ENCODE assay signal across 9 cellular contexts in genomic region chr2:24421668-24422067, GRCh38.
DNase-seq lines count a peak whose midpoint lies in the region; ATAC-seq and TF ChIP-seq lines count a peak whose summit lies in the region.
"Had no signal": no experiment of that assay in that cellular context is flagged by ENCODE, and none has a peak within 500 bp of the region (broad histone marks: within the 10 kb centered on the region; RNA-seq: fewer than 3 reads in every experiment).

No MANE protein-coding gene starts in this region.

- no peaks in the 10 kb centered on the region for H3K79me2 ChIP-seq in H9 (ENCODE audit: insufficient read depth, low read length)
- H3K79me2 ChIP-seq in PC-9 (ENCODE audit: low read depth), result no peaks in the 10 kb centered on the region
- no peaks in the 10 kb centered on the region for H3K79me2 ChIP-seq in parathyroid adenoma

- H3K4me3 Mint-ChIP-seq in H9, result no peak overlapping the region
- H3K4me3 Mint-ChIP-seq in activated T-helper 17 cell treated with anti-CD3 and anti-CD28 coated beads, Interleukin-2, amount 50 U/mL, for 72 hours, result no peak overlapping the region

- no peak overlapping the region for H2BK15ac ChIP-seq in H9 (ENCODE audit: low read depth, low read length)

- no peak overlapping the region for H2BK5ac ChIP-seq in H9 (ENCODE audit: insufficient read length, low read length)

- no peak overlapping the region for H4K91ac ChIP-seq in H9 (ENCODE audit: insufficient read length, low read depth, low read length)

- H3T11ph ChIP-seq in H9 (ENCODE audit: low read length), result no peak overlapping the region

- H3K4me2 ChIP-seq in H9 (ENCODE audit: insufficient read depth, insufficient read length, low read length) (no peak overlapping the region), PC-9 (no peak overlapping the region), parathyroid adenoma (ENCODE audit: low read length) (no peak overlapping the region)

- no peak overlapping the region for H3K18ac ChIP-seq in H9 (ENCODE audit: insufficient read length, low read depth, low read length)

- no peaks in the 10 kb centered on the region for H3K79me1 ChIP-seq in H9 (ENCODE audit: insufficient read depth, low read depth, low read length, poor library complexity, severe bottlenecking)

- H3K9me2 ChIP-seq in PC-9 (ENCODE audit: insufficient read depth), result no peaks in the 10 kb centered on the region

- no peak overlapping the region for H4K8ac ChIP-seq in H9 (replicated peaks; ENCODE audit: insufficient read length, low read depth, low read length)

- H3K4me3 ChIP-seq in PC-9 (no peak overlapping the region), parathyroid adenoma (ENCODE audit: low read depth, low read length) (no peak overlapping the region), vagina (no peak overlapping the region)
- H3K4me3 ChIP-seq: HAP-1 had no signal

- H3K56ac ChIP-seq in H9 (ENCODE audit: insufficient read length, low read depth, low read length), result no peak overlapping the region

- H3K9ac ChIP-seq in H9 (ENCODE audit: extremely low read depth, insufficient read length, low read length) (no peak overlapping the region), parathyroid adenoma (no peak overlapping the region)

- H3K36me3 Mint-ChIP-seq in H9 (ENCODE audit: insufficient read depth in 1 of 3, low read depth in 3 of 3), result peaks cover 0 to 8% (median 0%) of the 10 kb centered on the region in 3 experiments; a peak in 3 of 7 replicates
- H3K36me3 Mint-ChIP-seq in activated T-helper 17 cell treated with anti-CD3 and anti-CD28 coated beads, Interleukin-2, amount 50 U/mL, for 72 hours (ENCODE audit: low read depth), result no peaks in the 10 kb centered on the region

- intact Hi-C loops in PC-9 (cut with micrococcal nuclease; ENCODE audit: unreplicated experiment), result loop anchor here (1.0 kb wide), 1 partner anchor 406 kb away; no protein-coding TSS in a partner anchor
- intact Hi-C loops in vagina (cut with DNase I), result no loop called here

- H3K36me3 ChIP-seq in PC-9 (ENCODE audit: low read depth) (no peaks in the 10 kb centered on the region), parathyroid adenoma (ENCODE audit: control insufficient read depth, insufficient read depth, low read length) (no peaks in the 10 kb centered on the region), vagina (no peaks in the 10 kb centered on the region)
- H3K36me3 ChIP-seq: HAP-1 had no signal

- H3K27me3 ChIP-seq in H9 (ENCODE audit: insufficient read depth, low read length), result no peaks in the 10 kb centered on the region
- H3K27me3 ChIP-seq in PC-9 (ENCODE audit: insufficient read depth, low read depth), result no peaks in the 10 kb centered on the region
- H3K27me3 ChIP-seq in parathyroid adenoma (ENCODE audit: control insufficient read depth, insufficient read depth, low read length), result no peaks in the 10 kb centered on the region
- H3K27me3 ChIP-seq in vagina, result no peaks in the 10 kb centered on the region

- no peak overlapping the region for H2BK120ac ChIP-seq in H9 (ENCODE audit: low read depth, low read length, poor library complexity, severe bottlenecking)

- peak; percentile 75 for ATAC-seq in activated T-helper 17 cell treated with anti-CD3 and anti-CD28 coated beads, Interleukin-2, amount 50 U/mL, for 72 hours (replicated peaks)
- ATAC-seq in GM18505 (IDR thresholded peaks at IDR 0.05; ENCODE audit: unreplicated experiment), result no peak

- H2AK5ac ChIP-seq in H9 (ENCODE audit: insufficient read length, low read length), result no peak overlapping the region

- peaks cover 7 to 9% of the 10 kb centered on the region in 2 experiments for H3K4me1 Mint-ChIP-seq in H9
- peaks cover 3% of the 10 kb centered on the region for H3K4me1 Mint-ChIP-seq in activated T-helper 17 cell treated with anti-CD3 and anti-CD28 coated beads, Interleukin-2, amount 50 U/mL, for 72 hours

- H3K9me3 ChIP-seq in H9 (ENCODE audit: control insufficient read depth, low read depth, low read length) (no peaks in the 10 kb centered on the region), PC-9 (ENCODE audit: insufficient read depth, low read depth) (no peaks in the 10 kb centered on the region), parathyroid adenoma (ENCODE audit: control insufficient read depth, low read length) (no peaks in the 10 kb centered on the region), vagina (no peaks in the 10 kb centered on the region)
- H3K9me3 ChIP-seq: HAP-1 had no signal

- H3K27ac Mint-ChIP-seq in H9, result no peak overlapping the region
- H3K27ac Mint-ChIP-seq in activated T-helper 17 cell treated with anti-CD3 and anti-CD28 coated beads, Interleukin-2, amount 50 U/mL, for 72 hours, result no peak overlapping the region

- H3K23me2 ChIP-seq in H9 (ENCODE audit: insufficient read length, low read depth, low read length, poor library complexity, severe bottlenecking), result no peaks in the 10 kb centered on the region

- POLR2A ChIA-PET in PC-9 (lab: Charles Lee; ENCODE audit: unreplicated experiment), result interaction anchor here (0.7 kb wide), 1 partner anchor 202 kb away, joined by 7 read pairs; no protein-coding TSS in a partner anchor

- CTCF ChIA-PET in PC-9 (lab: Charles Lee), result interaction anchor here (2.0 kb wide), 1 partner anchor 406 kb away, joined by 6 read pairs; no protein-coding TSS in a partner anchor

- no peak overlapping the region for H4K5ac ChIP-seq in H9 (ENCODE audit: insufficient read length, low read depth, low read length)

- no peak overlapping the region for H3K27ac ChIP-seq in H9 (ENCODE audit: insufficient read length, low read depth, low read length)
- no peak overlapping the region for H3K27ac ChIP-seq in PC-9
- H3K27ac ChIP-seq in parathyroid adenoma, result no peak overlapping the region
- H3K27ac ChIP-seq in vagina, result no peak overlapping the region

- H3K4ac ChIP-seq in H9 (ENCODE audit: low read depth, low read length), result no peak overlapping the region

- no peak overlapping the region for H2BK20ac ChIP-seq in H9 (ENCODE audit: low read depth, low read length, poor library complexity, severe bottlenecking)

- peaks cover 1% of the 10 kb centered on the region for H3K27me3 Mint-ChIP-seq in H9 (ENCODE audit: low read depth)
- no peaks in the 10 kb centered on the region for H3K27me3 Mint-ChIP-seq in activated T-helper 17 cell treated with anti-CD3 and anti-CD28 coated beads, Interleukin-2, amount 50 U/mL, for 72 hours

- no peak overlapping the region for H3K23ac ChIP-seq in H9 (ENCODE audit: insufficient read length, low read depth, low read length)

- H3K4me1 ChIP-seq in H9 (ENCODE audit: insufficient read depth, low read length) (no peaks in the 10 kb centered on the region), PC-9 (replicated peaks; ENCODE audit: insufficient read depth) (no peaks in the 10 kb centered on the region), parathyroid adenoma (peaks cover 6% of the 10 kb centered on the region), vagina (no peaks in the 10 kb centered on the region)
- H3K4me1 ChIP-seq: HAP-1 had no signal

- peak; percentile 52 for DNase-seq in AG20443 (ENCODE audit: low spot score)
- DNase-seq in H9, result peak; percentile 69
- peak in 1 of 2 experiments; percentile 36 for DNase-seq in PC-9
- DNase-seq in globus pallidus (ENCODE audit: low spot score), result peak; percentile 43
- no peak for DNase-seq in vagina (ENCODE audit: extremely low spot score in 2 of 2)

- H3F3A ChIP-seq in PC-9 (ENCODE audit: insufficient read depth, low read depth), result no peaks in the 10 kb centered on the region

- H4K20me1 ChIP-seq in H9 (ENCODE audit: control insufficient read depth, insufficient read depth, insufficient read length), result no peaks in the 10 kb centered on the region
- no peaks in the 10 kb centered on the region for H4K20me1 ChIP-seq in PC-9 (ENCODE audit: insufficient read depth)

- no TSS peak for BruUV-seq in PC-9 (replicated peaks; lab: Mats Ljungman, UMichigan)

- no CpG with 5 or more reads among the region's 4 CpGs for WGBS in H9 (ENCODE audit: extremely low coverage, insufficient read length, low lambda C conversion rate)

- no peak for TF ChIP-seq POLR2A in vagina (IDR thresholded peaks at IDR 0.05)
- no peak for TF ChIP-seq POLR2A in GM18505 (IDR thresholded peaks at IDR 0.05; ENCODE audit: borderline replicate concordance, extremely low read depth, insufficient read depth, insufficient read length)

- H3K9me3 Mint-ChIP-seq in H9, result peaks cover 5 to 6% of the 10 kb centered on the region in 2 experiments; a peak in 4 of 5 replicates
- H3K9me3 Mint-ChIP-seq in activated T-helper 17 cell treated with anti-CD3 and anti-CD28 coated beads, Interleukin-2, amount 50 U/mL, for 72 hours, result no peaks in the 10 kb centered on the region

- H3K14ac ChIP-seq in H9 (ENCODE audit: insufficient read depth, low read length), result no peak overlapping the region

- no peak overlapping the region for H2BK12ac ChIP-seq in H9 (ENCODE audit: insufficient read length, low read depth, low read length)

- TF ChIP-seq CTCF in H9 (conservative IDR thresholded peaks at IDR 0.05) (peak; percentile 67), PC-9 (conservative IDR thresholded peaks at IDR 0.05) (peak; percentile 57), parathyroid adenoma (IDR thresholded peaks at IDR 0.05) (peak; percentile 55), vagina (IDR thresholded peaks at IDR 0.05) (peak in 2 of 3 experiments; percentile 21 to 29)

- H2AFZ ChIP-seq in H9 (ENCODE audit: low read length) (no peak overlapping the region), PC-9 (no peak overlapping the region), parathyroid adenoma (no peak overlapping the region)

Comparison
In these comparisons a context has a peak if more than half of its experiments do, and no peak if none do; other contexts are left out.
1. DNase-seq: peak in AG20443 (single experiment), H9 (single experiment) and globus pallidus (single experiment); none in vagina (0 of 2).
2. Peak in every context shown above with its lines, with median percentiles within 50 percentile points of each other: CTCF ChIP-seq.